In genomic region chr14:74834682-74835392, GRCh38 we compare ENCODE assay signal across 16 cellular contexts. TPM values are rescaled to one million over a fixed set of nuclear protein-coding genes. Genes with fewer than 3 reads are reported as not detected.
DNase-seq lines count a peak whose midpoint lies in the region; ATAC-seq and TF ChIP-seq lines count a peak whose summit lies in the region.
"Had no signal": no experiment of that assay in that cellular context is flagged by ENCODE, and none has a peak within 500 bp of the region (broad histone marks: within the 10 kb centered on the region; RNA-seq: fewer than 3 reads in every experiment).

No MANE protein-coding gene starts in this region.

- no peak for TF ChIP-seq CTCF in AG04450 (IDR thresholded peaks at IDR 0.05; ENCODE audit: low read depth, low read length)
- no peak for TF ChIP-seq CTCF in H9 (conservative IDR thresholded peaks at IDR 0.05)
- no peak for TF ChIP-seq CTCF in left lung (IDR thresholded peaks at IDR 0.05)
- no peak for TF ChIP-seq CTCF in heart left ventricle (IDR thresholded peaks at IDR 0.05)
- no peak for TF ChIP-seq CTCF in glutamatergic neuron (IDR thresholded peaks at IDR 0.05; ENCODE audit: partially characterized antibody, unreplicated experiment)

- H3K23ac ChIP-seq in H9 (ENCODE audit: insufficient read length, low read depth, low read length), result no peak overlapping the region

- no peaks in the 10 kb centered on the region for H3K79me1 ChIP-seq in H9 (ENCODE audit: insufficient read depth, low read depth, low read length, poor library complexity, severe bottlenecking)

- ATAC-seq in left lung (peak; percentile 22), aorta (ENCODE audit: low FRiP score) (no peak), heart left ventricle (no peak)

- no peak overlapping the region for H3K9ac ChIP-seq in H9 (ENCODE audit: extremely low read depth, insufficient read length, low read length)
- H3K9ac ChIP-seq: parathyroid adenoma had no signal

- no peak overlapping the region for H2AFZ ChIP-seq in H9 (ENCODE audit: low read length)
- H2AFZ ChIP-seq: parathyroid adenoma had no signal

- intact Hi-C loops in left lung (cut with DNase I) (no loop called here), aorta (cut with DNase I) (no loop called here), heart left ventricle (cut with DNase I) (no loop called here)

- POLR2A ChIA-PET in AG04450 (lab: Yijun Ruan, JAX), result interaction anchor here (1.2 to 1.6 kb wide), 2 partner anchors 12 to 72 kb away, joined by 3 to 4 read pairs; partner anchors contain the start of gene YLPM1

- no peak for TF ChIP-seq POLR2A in heart left ventricle (IDR thresholded peaks at IDR 0.05)

- H3K4me1 Mint-ChIP-seq in H9, result no peaks in the 10 kb centered on the region
- H3K4me1 Mint-ChIP-seq in activated naive CD8-positive, alpha-beta T cell treated with anti-CD3 and anti-CD28 coated beads for 36 hours, result peaks cover 52% of the 10 kb centered on the region
- no peaks in the 10 kb centered on the region for H3K4me1 Mint-ChIP-seq in glutamatergic neuron (ENCODE audit: low read depth, unreplicated experiment)

- no peak for DNase-seq in AG04450 (ENCODE audit: low read depth, low spot score)
- no peak for DNase-seq in H9
- DNase-seq in activated naive CD8-positive, alpha-beta T cell treated with anti-CD3 and anti-CD28 coated beads for 36 hours, result no peak
- DNase-seq in left lung, result no peak
- DNase-seq in ecto neural progenitor cell (ENCODE audit: low spot score), result no peak
- no peak for DNase-seq in aorta
- DNase-seq in heart left ventricle, result no peak
- no peak for DNase-seq in glutamatergic neuron
- DNase-seq: amygdala; BE2C; dorsolateral prefrontal cortex; NCI-H1694; NK-92 treated with Interleukin-12 subunit alpha and Interleukin-12 subunit beta, amount 100 ng/mL, for 24 hours had no signal

- H3K27me3 ChIP-seq in AG04450 (ENCODE audit: control insufficient read depth, insufficient read depth, low read length) (no peaks in the 10 kb centered on the region), H9 (ENCODE audit: insufficient read depth, low read length) (no peaks in the 10 kb centered on the region), left lung (no peaks in the 10 kb centered on the region), aorta (ENCODE audit: control insufficient read depth in 1 of 2, insufficient read depth in 2 of 2, low read length in 1 of 2) (no peaks in the 10 kb centered on the region), heart left ventricle (no peaks in the 10 kb centered on the region)
- H3K27me3 ChIP-seq: BE2C, dorsolateral prefrontal cortex had no signal

- no peak overlapping the region for H3T11ph ChIP-seq in H9 (ENCODE audit: low read length)

- H3K4me1 ChIP-seq in H9 (ENCODE audit: insufficient read depth, low read length) (no peaks in the 10 kb centered on the region), left lung (peaks cover 3 to 4% of the 10 kb centered on the region in 2 donors), aorta (ENCODE audit: control insufficient read depth in 1 of 2, insufficient read depth in 2 of 2, low read length in 2 of 2) (no peaks in the 10 kb centered on the region), heart left ventricle (peaks cover 0 to 31% (median 6%) of the 10 kb centered on the region in 12 donors)
- H3K4me1 ChIP-seq: BE2C, parathyroid adenoma had no signal

- no peak overlapping the region for H2AK5ac ChIP-seq in H9 (ENCODE audit: insufficient read length, low read length)

- H3K4me3 ChIP-seq in AG04450 (ENCODE audit: low read depth, low read length) (no peak overlapping the region), left lung (no peak overlapping the region), aorta (ENCODE audit: low read length in 2 of 2) (no peak overlapping the region), heart left ventricle (no peak overlapping the region)
- H3K4me3 ChIP-seq: dorsolateral prefrontal cortex, lung had no signal

- no CpG with 5 or more reads among the region's 5 CpGs for WGBS in H9 (ENCODE audit: extremely low coverage, insufficient read length, low lambda C conversion rate)
- WGBS in aorta, 2 donors, result 58 to 75% methylated on average over 5 of the region's 5 CpGs
- 76 to 95% (median 93%) methylated on average over 4 to 5 of the region's 5 CpGs for WGBS in heart left ventricle, 4 donors

- H4K8ac ChIP-seq in H9 (replicated peaks; ENCODE audit: insufficient read length, low read depth, low read length), result no peak overlapping the region

- CTCF ChIA-PET in AG04450 (lab: Charles Lee), result interaction anchor here (2.4 to 3.5 kb wide), 2 partner anchors 26 to 223 kb away, joined by 8 to 22 read pairs; partner anchors contain the start of gene LTBP2

- H3K27ac Mint-ChIP-seq in H9 (peak overlapping the region in 2 of 3 experiments; percentile 8 to 18; a peak in 4 of 7 replicates), glutamatergic neuron (ENCODE audit: unreplicated experiment) (no peak overlapping the region)
- peak overlapping the region; percentile 22 for H3K27ac Mint-ChIP-seq in activated naive CD8-positive, alpha-beta T cell treated with anti-CD3 and anti-CD28 coated beads for 36 hours

- no peak overlapping the region for H2BK5ac ChIP-seq in H9 (ENCODE audit: insufficient read length, low read length)

- H3K23me2 ChIP-seq in H9 (ENCODE audit: insufficient read length, low read depth, low read length, poor library complexity, severe bottlenecking), result no peaks in the 10 kb centered on the region

- no peak overlapping the region for H4K91ac ChIP-seq in H9 (ENCODE audit: insufficient read length, low read depth, low read length)

- no peak overlapping the region for H3K18ac ChIP-seq in H9 (ENCODE audit: insufficient read length, low read depth, low read length)

- H2BK12ac ChIP-seq in H9 (ENCODE audit: insufficient read length, low read depth, low read length), result no peak overlapping the region

- H4K20me1 ChIP-seq in H9 (ENCODE audit: control insufficient read depth, insufficient read depth, insufficient read length), result no peaks in the 10 kb centered on the region

- no peak overlapping the region for H3K14ac ChIP-seq in H9 (ENCODE audit: insufficient read depth, low read length)

- peaks cover 0 to 20% (median 19%) of the 10 kb centered on the region in 3 experiments; a peak in 5 of 7 replicates for H3K36me3 Mint-ChIP-seq in H9 (ENCODE audit: insufficient read depth in 1 of 3, low read depth in 3 of 3)
- peaks cover 24% of the 10 kb centered on the region for H3K36me3 Mint-ChIP-seq in activated naive CD8-positive, alpha-beta T cell treated with anti-CD3 and anti-CD28 coated beads for 36 hours
- H3K36me3 Mint-ChIP-seq in glutamatergic neuron (ENCODE audit: unreplicated experiment), result no peaks in the 10 kb centered on the region

- H3K56ac ChIP-seq in H9 (ENCODE audit: insufficient read length, low read depth, low read length), result no peak overlapping the region

- no peak overlapping the region for H2BK15ac ChIP-seq in H9 (ENCODE audit: low read depth, low read length)

- H2BK120ac ChIP-seq in H9 (ENCODE audit: low read depth, low read length, poor library complexity, severe bottlenecking), result no peak overlapping the region

- H3K79me2 ChIP-seq in H9 (ENCODE audit: insufficient read depth, low read length), result no peaks in the 10 kb centered on the region
- H3K79me2 ChIP-seq: parathyroid adenoma had no signal

- H4K5ac ChIP-seq in H9 (ENCODE audit: insufficient read length, low read depth, low read length), result no peak overlapping the region

- no peak overlapping the region for H3K4me2 ChIP-seq in H9 (ENCODE audit: insufficient read depth, insufficient read length, low read length)

- H3K27me3 Mint-ChIP-seq in H9 (ENCODE audit: low read depth) (no peaks in the 10 kb centered on the region), glutamatergic neuron (ENCODE audit: unreplicated experiment) (no peaks in the 10 kb centered on the region)
- H3K27me3 Mint-ChIP-seq in activated naive CD8-positive, alpha-beta T cell treated with anti-CD3 and anti-CD28 coated beads for 36 hours, result no peaks in the 10 kb centered on the region

- no peak overlapping the region for H3K4ac ChIP-seq in H9 (ENCODE audit: low read depth, low read length)

- H2BK20ac ChIP-seq in H9 (ENCODE audit: low read depth, low read length, poor library complexity, severe bottlenecking), result no peak overlapping the region

- H3K36me3 ChIP-seq in left lung (peaks cover 0 to 37% of the 10 kb centered on the region in 2 donors), aorta (ENCODE audit: control insufficient read depth in 1 of 2, insufficient read depth in 2 of 2, low read length in 1 of 2) (peaks cover 0 to 5% of the 10 kb centered on the region in 2 donors), heart left ventricle (peaks cover 0 to 66% (median 40%) of the 10 kb centered on the region in 9 donors)

- H3K9me3 ChIP-seq in AG04450 (ENCODE audit: control insufficient read depth, insufficient read depth, low read length) (no peaks in the 10 kb centered on the region), H9 (ENCODE audit: control insufficient read depth, low read depth, low read length) (no peaks in the 10 kb centered on the region), left lung (no peaks in the 10 kb centered on the region), aorta (ENCODE audit: control insufficient read depth, low read length) (no peaks in the 10 kb centered on the region), heart left ventricle (no peaks in the 10 kb centered on the region)
- H3K9me3 ChIP-seq: BE2C had no signal

- H3K27ac ChIP-seq in AG04450 (ENCODE audit: low read depth, low read length) (peak overlapping the region; percentile 62), H9 (ENCODE audit: insufficient read length, low read depth, low read length) (no peak overlapping the region), left lung (peak overlapping the region in 1 of 2 donors; percentile 11), aorta (ENCODE audit: low read depth in 1 of 2, low read length in 2 of 2) (no peak overlapping the region), heart left ventricle (no peak overlapping the region)
- H3K27ac ChIP-seq: dorsolateral prefrontal cortex, parathyroid adenoma had no signal

- H3K9me3 Mint-ChIP-seq in H9, result no peaks in the 10 kb centered on the region
- no peaks in the 10 kb centered on the region for H3K9me3 Mint-ChIP-seq in activated naive CD8-positive, alpha-beta T cell treated with anti-CD3 and anti-CD28 coated beads for 36 hours
- no peaks in the 10 kb centered on the region for H3K9me3 Mint-ChIP-seq in glutamatergic neuron (ENCODE audit: unreplicated experiment)

- H3K4me3 Mint-ChIP-seq in H9 (no peak overlapping the region), glutamatergic neuron (ENCODE audit: unreplicated experiment) (no peak overlapping the region)
- no peak overlapping the region for H3K4me3 Mint-ChIP-seq in activated naive CD8-positive, alpha-beta T cell treated with anti-CD3 and anti-CD28 coated beads for 36 hours

RNA-seq across cellular contexts. Expression of gene PROX2, which starts 41.1 kb away (rescaled TPM):
- polyA plus RNA-seq in AG04450 (2011; rRNA removed), result not detected in 2 replicates
- polyA minus RNA-seq in AG04450 (2011; rRNA and poly(A)+ RNA removed), result not detected in 2 replicates
- not detected in 2 replicates for total RNA-seq in H9 (2021)
- total RNA-seq in activated naive CD8-positive, alpha-beta T cell treated with anti-CD3 and anti-CD28 coated beads for 36 hours, result 1 to 10 TPM in 1 of 2 experiments, under 1 TPM in 1; 0.87 to 1.5 TPM
- under 1 TPM in 1 of 2 donors, not detected in 1; 0.08 TPM for total RNA-seq in left lung
- not detected for total RNA-seq in aorta
- polyA plus RNA-seq in aorta, result not detected
- total RNA-seq in heart left ventricle, result not detected
- not detected for polyA plus RNA-seq in heart left ventricle
- not detected for total RNA-seq in glutamatergic neuron (ENCODE audit: unreplicated experiment)
- total RNA-seq: glomerular endothelial cell had no signal

RNA-seq across cellular contexts. Expression of gene DLST, which starts 46.9 kb away (rescaled TPM):
- polyA plus RNA-seq in AG04450 (2011; rRNA removed), result 148 and 150 TPM in 2 replicates
- 92.0 and 108 TPM in 2 replicates for polyA minus RNA-seq in AG04450 (2011; rRNA and poly(A)+ RNA removed)
- total RNA-seq in H9 (2021), result 116 and 120 TPM in 2 replicates
- total RNA-seq in activated naive CD8-positive, alpha-beta T cell treated with anti-CD3 and anti-CD28 coated beads for 36 hours, result 100 to 1,000 TPM; 134 to 136 TPM
- total RNA-seq in left lung, result 10 to 100 TPM; 88.3 to 98.6 TPM
- 10 to 100 TPM; 76.1 to 80.3 TPM for total RNA-seq in aorta
- 10 to 100 TPM; 34.7 to 69.4 TPM for polyA plus RNA-seq in aorta
- 100 to 1,000 TPM; 152 to 251 (median 209) TPM for total RNA-seq in heart left ventricle
- polyA plus RNA-seq in heart left ventricle, result 100 to 1,000 TPM in 1 of 2 donors, 10 to 100 TPM in 1; 75.7 to 159 TPM
- total RNA-seq in glutamatergic neuron (ENCODE audit: unreplicated experiment), result 114 TPM
